17 cellular contexts compared by ENCODE assay signal in genomic region chr5:132233811-132234683, GRCh38.
"Had no signal": no experiment of that assay in that cellular context is flagged by ENCODE, and none has a peak within 500 bp of the region (broad histone marks: within the 10 kb centered on the region; RNA-seq: fewer than 3 reads in every experiment).

No MANE protein-coding gene starts in this region.

- ATAC-seq: activated CD4-positive, CD25-positive, alpha-beta regulatory T cell treated with anti-CD3 and anti-CD28 coated beads, Interleukin-2, amount 50 U/mL, for 24 hours; stimulated activated effector memory CD8-positive, alpha-beta T cell treated with anti-CD3 and anti-CD28 coated beads, Interleukin-12 subunit alpha, Interleukin-12 subunit beta, amount 100 ng/mL, for 72 hours had no signal

- H3K4me1 ChIP-seq: right atrium auricular region had no signal

- H3K9me3 ChIP-seq: esophagus muscularis mucosa, right atrium auricular region, thoracic aorta had no signal

- H3K27me3 ChIP-seq: esophagus muscularis mucosa, right atrium auricular region had no signal

- H3K36me3 ChIP-seq: esophagus muscularis mucosa, right atrium auricular region, thoracic aorta had no signal

- H3K27ac ChIP-seq: esophagus muscularis mucosa, right atrium auricular region, thoracic aorta had no signal

- H3K4me3 ChIP-seq: esophagus muscularis mucosa, right atrium auricular region, thoracic aorta had no signal

- DNase-seq: activated naive CD4-positive, alpha-beta T cell treated with Interleukin-2 at 50 U/mL for 16 hours; activated naive CD8-positive, alpha-beta T cell treated with anti-CD3 and anti-CD28 coated beads, Interleukin-2, amount 10 ng/mL, durations not matched to agents 7 days and 5 days; amygdala; caudate nucleus; immature natural killer cell; mesendoderm; occipital lobe; SIG-M5; small intestine; stimulated activated CD4-positive, alpha-beta T cell treated with anti-CD3 and anti-CD28 coated beads, Interleukin-4, amount 100 ng/mL, for 24 hours; T-helper 1 cell; T-helper 9 cell had no signal
